In the genomic region with DNA sequence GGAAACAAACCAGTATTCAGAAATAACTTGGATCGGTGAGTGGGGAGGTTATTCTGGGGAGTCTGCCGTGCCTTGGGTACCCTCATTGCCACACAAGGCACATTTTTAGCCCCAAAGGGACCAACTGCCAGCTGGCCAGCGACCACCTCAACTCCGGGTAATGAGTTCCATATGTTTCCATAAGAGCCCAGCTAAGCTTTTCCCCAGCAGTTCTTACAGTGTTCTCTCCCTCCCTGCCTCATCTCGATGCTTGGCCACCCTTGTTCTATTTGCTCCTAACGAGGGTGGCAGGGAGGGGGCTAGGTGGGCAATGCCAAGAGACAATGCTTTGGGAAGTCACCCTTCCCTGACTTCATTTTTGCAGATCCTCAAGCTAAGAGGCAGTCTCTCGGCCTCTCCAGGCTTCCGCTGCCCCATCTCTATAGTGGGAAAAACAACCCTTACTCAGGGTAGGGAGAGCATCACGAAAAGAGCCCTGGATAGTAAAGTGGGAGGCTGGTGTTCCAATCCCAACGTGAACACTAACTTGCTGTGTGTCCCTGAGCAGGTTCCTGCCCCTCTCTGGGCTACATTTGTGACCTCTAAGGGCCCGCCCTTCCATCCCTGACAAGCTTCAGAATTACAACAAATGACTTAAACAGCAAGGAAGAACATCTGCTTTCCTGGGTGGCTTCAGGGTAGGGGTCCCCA, we compare ENCODE assay signal across 1 cellular context.
A peak's percentile ranks its signal among the peaks of the same experiment; 100 is the strongest.
TF ChIP-seq lines count a peak whose summit lies in the region.

No MANE protein-coding gene starts in this region.

TF ChIP-seq in K562, 482 proteins besides CTCF, POLR2A, EP300 and RAD21 (continued from another document):
- no peak for TF ChIP-seq ZNF407 (IDR thresholded peaks at IDR 0.05; ENCODE audit: low read depth)
- TF ChIP-seq SMAD1 (IDR thresholded peaks at IDR 0.05; ENCODE audit: low read depth, low read length, partially characterized antibody) = no peak
- no peak for TF ChIP-seq SIX5 (IDR thresholded peaks at IDR 0.05; ENCODE audit: borderline replicate concordance in 1 of 2, insufficient read depth in 1 of 2, low read depth in 1 of 2, low read length in 2 of 2)
- TF ChIP-seq RFX1 (IDR thresholded peaks at IDR 0.05) = no peak
- peak in 1 of 2 experiments; percentile 86; a peak in 2 of 4 replicates for TF ChIP-seq RCOR1 (IDR thresholded peaks at IDR 0.05; ENCODE audit: borderline replicate concordance in 1 of 2, low read depth in 2 of 2, low read length in 2 of 2)
- TF ChIP-seq ZBTB17 (CRISPR knock-in tag; IDR thresholded peaks at IDR 0.05) = no peak
- no peak for TF ChIP-seq ZNF217 (CRISPR knock-in tag; IDR thresholded peaks at IDR 0.05)
- TF ChIP-seq, protein P1, sequence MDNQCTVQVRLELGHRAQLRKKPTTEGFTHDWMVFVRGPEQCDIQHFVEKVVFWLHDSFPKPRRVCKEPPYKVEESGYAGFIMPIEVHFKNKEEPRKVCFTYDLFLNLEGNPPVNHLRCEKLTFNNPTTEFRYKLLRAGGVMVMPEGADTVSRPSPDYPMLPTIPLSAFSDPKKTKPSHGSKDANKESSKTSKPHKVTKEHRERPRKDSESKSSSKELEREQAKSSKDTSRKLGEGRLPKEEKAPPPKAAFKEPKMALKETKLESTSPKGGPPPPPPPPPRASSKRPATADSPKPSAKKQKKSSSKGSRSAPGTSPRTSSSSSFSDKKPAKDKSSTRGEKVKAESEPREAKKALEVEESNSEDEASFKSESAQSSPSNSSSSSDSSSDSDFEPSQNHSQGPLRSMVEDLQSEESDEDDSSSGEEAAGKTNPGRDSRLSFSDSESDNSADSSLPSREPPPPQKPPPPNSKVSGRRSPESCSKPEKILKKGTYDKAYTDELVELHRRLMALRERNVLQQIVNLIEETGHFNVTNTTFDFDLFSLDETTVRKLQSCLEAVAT (IDR thresholded peaks at IDR 0.05) = no peak
- no peak for TF ChIP-seq MCM3 (IDR thresholded peaks at IDR 0.05)
- TF ChIP-seq, protein P2, sequence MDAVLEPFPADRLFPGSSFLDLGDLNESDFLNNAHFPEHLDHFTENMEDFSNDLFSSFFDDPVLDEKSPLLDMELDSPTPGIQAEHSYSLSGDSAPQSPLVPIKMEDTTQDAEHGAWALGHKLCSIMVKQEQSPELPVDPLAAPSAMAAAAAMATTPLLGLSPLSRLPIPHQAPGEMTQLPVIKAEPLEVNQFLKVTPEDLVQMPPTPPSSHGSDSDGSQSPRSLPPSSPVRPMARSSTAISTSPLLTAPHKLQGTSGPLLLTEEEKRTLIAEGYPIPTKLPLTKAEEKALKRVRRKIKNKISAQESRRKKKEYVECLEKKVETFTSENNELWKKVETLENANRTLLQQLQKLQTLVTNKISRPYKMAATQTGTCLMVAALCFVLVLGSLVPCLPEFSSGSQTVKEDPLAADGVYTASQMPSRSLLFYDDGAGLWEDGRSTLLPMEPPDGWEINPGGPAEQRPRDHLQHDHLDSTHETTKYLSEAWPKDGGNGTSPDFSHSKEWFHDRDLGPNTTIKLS (IDR thresholded peaks at IDR 0.05; ENCODE audit: borderline replicate concordance, low read depth) = no peak
- TF ChIP-seq BMI1 (IDR thresholded peaks at IDR 0.05; ENCODE audit: low read length) = no peak
- no peak for TF ChIP-seq HMG20B (CRISPR knock-in tag; IDR thresholded peaks at IDR 0.05)
- peak; percentile 92 for TF ChIP-seq RBM25 (IDR thresholded peaks at IDR 0.05; ENCODE audit: low read depth, low read length, severe bottlenecking)
- no peak for TF ChIP-seq ELK3 (CRISPR knock-in tag; IDR thresholded peaks at IDR 0.05)
- TF ChIP-seq ZNF586 (CRISPR knock-in tag; conservative IDR thresholded peaks at IDR 0.05) = no peak
- TF ChIP-seq ZNF592 (IDR thresholded peaks at IDR 0.05) = no peak
- no peak for TF ChIP-seq SETDB1 (IDR thresholded peaks at IDR 0.05; ENCODE audit: low read length)
- peak; percentile 67; the same call in 1 of the 2 replicates for TF ChIP-seq CBX1 (IDR thresholded peaks at IDR 0.05; ENCODE audit: low read depth)
- no peak for TF ChIP-seq FOXK1 (CRISPR knock-in tag; IDR thresholded peaks at IDR 0.05; ENCODE audit: borderline replicate concordance)
- no peak for TF ChIP-seq PHB (CRISPR knock-in tag; IDR thresholded peaks at IDR 0.05)
- peak; percentile 12; the same call in 1 of the 2 replicates for TF ChIP-seq CC2D1A (IDR thresholded peaks at IDR 0.05)
- TF ChIP-seq ZFP36 (IDR thresholded peaks at IDR 0.05; ENCODE audit: low read depth, low read length, partially characterized antibody) = peak; percentile 97
- no peak for TF ChIP-seq GTF2A2 (tag; IDR thresholded peaks at IDR 0.05)
- TF ChIP-seq, protein P3, sequence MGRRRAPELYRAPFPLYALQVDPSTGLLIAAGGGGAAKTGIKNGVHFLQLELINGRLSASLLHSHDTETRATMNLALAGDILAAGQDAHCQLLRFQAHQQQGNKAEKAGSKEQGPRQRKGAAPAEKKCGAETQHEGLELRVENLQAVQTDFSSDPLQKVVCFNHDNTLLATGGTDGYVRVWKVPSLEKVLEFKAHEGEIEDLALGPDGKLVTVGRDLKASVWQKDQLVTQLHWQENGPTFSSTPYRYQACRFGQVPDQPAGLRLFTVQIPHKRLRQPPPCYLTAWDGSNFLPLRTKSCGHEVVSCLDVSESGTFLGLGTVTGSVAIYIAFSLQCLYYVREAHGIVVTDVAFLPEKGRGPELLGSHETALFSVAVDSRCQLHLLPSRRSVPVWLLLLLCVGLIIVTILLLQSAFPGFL (CRISPR knock-in tag; IDR thresholded peaks at IDR 0.05) = 0 out of 2 replicates have a peak, but pooled peaks have one; percentile 5
- TF ChIP-seq CBFB (CRISPR knock-in tag; IDR thresholded peaks at IDR 0.05) = no peak
- TF ChIP-seq EWSR1 (IDR thresholded peaks at IDR 0.05; ENCODE audit: borderline replicate concordance, low read depth, partially characterized antibody) = no peak
- no peak for TF ChIP-seq SREBF2 (CRISPR knock-in tag; IDR thresholded peaks at IDR 0.05)
- no peak for TF ChIP-seq EGR1 (conservative IDR thresholded peaks at IDR 0.05)
- TF ChIP-seq CHD1 (IDR thresholded peaks at IDR 0.05; ENCODE audit: low read length) = no peak
- TF ChIP-seq, protein P4, sequence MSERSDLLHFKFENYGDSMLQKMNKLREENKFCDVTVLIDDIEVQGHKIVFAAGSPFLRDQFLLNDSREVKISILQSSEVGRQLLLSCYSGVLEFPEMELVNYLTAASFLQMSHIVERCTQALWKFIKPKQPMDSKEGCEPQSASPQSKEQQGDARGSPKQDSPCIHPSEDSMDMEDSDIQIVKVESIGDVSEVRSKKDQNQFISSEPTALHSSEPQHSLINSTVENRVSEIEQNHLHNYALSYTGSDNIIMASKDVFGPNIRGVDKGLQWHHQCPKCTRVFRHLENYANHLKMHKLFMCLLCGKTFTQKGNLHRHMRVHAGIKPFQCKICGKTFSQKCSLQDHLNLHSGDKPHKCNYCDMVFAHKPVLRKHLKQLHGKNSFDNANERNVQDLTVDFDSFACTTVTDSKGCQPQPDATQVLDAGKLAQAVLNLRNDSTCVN (CRISPR knock-in tag; IDR thresholded peaks at IDR 0.05) = no peak
- no peak for TF ChIP-seq ZNF507 (tag; conservative IDR thresholded peaks at IDR 0.05)
- TF ChIP-seq NONO (IDR thresholded peaks at IDR 0.05; ENCODE audit: low read depth in 2 of 2, low read length in 1 of 2) = no peak
- TF ChIP-seq POLR2AphosphoS2 (IDR thresholded peaks at IDR 0.05; ENCODE audit: low read length) = no peak
- no peak for TF ChIP-seq ZNF551 (CRISPR knock-in tag; IDR thresholded peaks at IDR 0.05)
- TF ChIP-seq TAF1 (IDR thresholded peaks at IDR 0.05; ENCODE audit: control insufficient read depth, extremely low read depth, insufficient read depth, low read length, severe bottlenecking) = no peak
- no peak for TF ChIP-seq ZNF41 (CRISPR knock-in tag; conservative IDR thresholded peaks at IDR 0.05)
